Comparison of ENCODE assay signal across 1 cellular context in genomic region chr7:47046949-47047348, GRCh38.
TF ChIP-seq lines count a peak whose summit lies in the region.

No MANE protein-coding gene starts in this region.

TF ChIP-seq in H1, 55 proteins besides CTCF, POLR2A, EP300 and RAD21:
- TF ChIP-seq JUND (IDR thresholded peaks at IDR 0.05; ENCODE audit: low read length): no peak
- TF ChIP-seq EZH2 (IDR thresholded peaks at IDR 0.05; ENCODE audit: low read depth, low read length, severe bottlenecking): no peak
